Comparison of ENCODE assay signal across 19 cellular contexts in genomic region chr17:676060-676745, GRCh38. TPM values are rescaled to one million over a fixed set of nuclear protein-coding genes. Genes with fewer than 3 reads are reported as not detected.
DNase-seq lines count a peak whose midpoint lies in the region; TF ChIP-seq lines count a peak whose summit lies in the region.
"Had no signal": no experiment of that assay in that cellular context is flagged by ENCODE, and none has a peak within 500 bp of the region (broad histone marks: within the 10 kb centered on the region; RNA-seq: fewer than 3 reads in every experiment).

No MANE protein-coding gene starts in this region.

- H4K20me1 ChIP-seq in OCI-LY7 (ENCODE audit: insufficient read depth, low read length), result no peaks in the 10 kb centered on the region

- no peak overlapping the region for H3K4me2 ChIP-seq in OCI-LY7 (ENCODE audit: low read length)

- CTCF ChIA-PET in OCI-LY7 (lab: Charles Lee; ENCODE audit: unreplicated experiment), result no interaction called here

- no peaks in the 10 kb centered on the region for H3K36me3 ChIP-seq in cardiac muscle cell
- H3K36me3 ChIP-seq in rectal smooth muscle tissue (ENCODE audit: control insufficient read depth, insufficient read depth, low read length), result no peaks in the 10 kb centered on the region
- H3K36me3 ChIP-seq in OCI-LY7 (ENCODE audit: insufficient read depth, low read length), result peaks cover 15% of the 10 kb centered on the region

- H3K27ac ChIP-seq in cardiac muscle cell (peak overlapping the region; percentile 34), rectal smooth muscle tissue (ENCODE audit: low read depth, low read length) (peak overlapping the region; percentile 31), OCI-LY7 (ENCODE audit: low read depth, low read length, poor library complexity, severe bottlenecking) (no peak overlapping the region)

- no peak overlapping the region for H2AFZ ChIP-seq in OCI-LY7 (ENCODE audit: low read length)

- peaks cover 17% of the 10 kb centered on the region for H3K4me1 ChIP-seq in cardiac muscle cell (ENCODE audit: low read depth)
- peaks cover 5% of the 10 kb centered on the region for H3K4me1 ChIP-seq in rectal smooth muscle tissue (ENCODE audit: control insufficient read depth, insufficient read depth, low read length)
- H3K4me1 ChIP-seq in OCI-LY7 (ENCODE audit: insufficient read depth, low read length, poor library complexity, severe bottlenecking), result no peaks in the 10 kb centered on the region
- H3K4me1 ChIP-seq: Caco-2 had no signal

- in situ Hi-C loops in astrocyte of the spinal cord (cut with HindIII; ENCODE audit: low sequenced_read_pairs) (no loop called here), ACHN (cut with HindIII; ENCODE audit: low pct_ligation_motif_present, low pct_unique_long_range_greater_than_20kb, low sequenced_read_pairs) (no loop called here)

- no TSS peak for BruUV-seq in OCI-LY7 (replicated peaks; lab: Mats Ljungman, UMichigan)

- TF ChIP-seq CTCF in astrocyte of the spinal cord (IDR thresholded peaks at IDR 0.05; ENCODE audit: low read depth, low read length) (no peak), cardiac muscle cell (IDR thresholded peaks at IDR 0.05; ENCODE audit: low read depth, low read length) (no peak), OCI-LY7 (conservative IDR thresholded peaks at IDR 0.05; ENCODE audit: low read length) (no peak)

- H3K9me2 ChIP-seq in OCI-LY7 (ENCODE audit: insufficient read depth, low read length), result no peaks in the 10 kb centered on the region

- POLR2A ChIA-PET in OCI-LY7 (lab: Charles Lee), result interaction anchor here (0.6 kb wide), 1 partner anchor 36 kb away, joined by 4 read pairs; no protein-coding TSS in a partner anchor

- intact Hi-C loops in OCI-LY7 (cut with micrococcal nuclease; ENCODE audit: unreplicated experiment), result no loop called here

- DNase-seq in DMS 273 (lab: John Stamatoyannopoulos, UW; ENCODE audit: unreplicated experiment) (peak; percentile 38), astrocyte of the spinal cord (ENCODE audit: low read depth, low spot score) (peak; percentile 52), cardiac muscle cell (ENCODE audit: low read depth in 1 of 2, low spot score in 1 of 2) (peak; percentile 20 to 25), NCI-H2107 (lab: John Stamatoyannopoulos, UW) (no peak), DMS53 treated with DMSO at 0.1 percent for 48 hours (lab: John Stamatoyannopoulos, UW; ENCODE audit: unreplicated experiment) (no peak), ACHN (no peak), OCI-LY7 (ENCODE audit: low spot score) (no peak)
- DNase-seq: activated CD4-positive, alpha-beta T cell treated with anti-CD3 and anti-CD28 coated beads for 4 hours; activated CD8-positive, alpha-beta memory T cell treated with anti-CD3 and anti-CD28 coated beads, Interleukin-2, amount 50 U/mL, for 48 hours; Caco-2; effector memory CD4-positive, alpha-beta T cell; gastrocnemius medialis; GDM1; HCEC 1CT; NCI-H1694; NCI-H524 treated with DMSO at 0.1 percent for 48 hours; stimulated activated naive CD8-positive, alpha-beta T cell treated with anti-CD3 and anti-CD28 coated beads, Interleukin-15, amount 100 ng/mL, for 72 hours; T1000 had no signal

- H3K9ac ChIP-seq in rectal smooth muscle tissue (ENCODE audit: low read length), result no peak overlapping the region

- H3K4me3 ChIP-seq in astrocyte of the spinal cord (ENCODE audit: low read depth, low read length) (no peak overlapping the region), cardiac muscle cell (no peak overlapping the region), rectal smooth muscle tissue (ENCODE audit: low read length) (no peak overlapping the region), OCI-LY7 (ENCODE audit: low read depth, low read length, poor library complexity, severe bottlenecking) (no peak overlapping the region)
- H3K4me3 ChIP-seq: gastrocnemius medialis had no signal

- H3K27me3 ChIP-seq in cardiac muscle cell (no peaks in the 10 kb centered on the region), rectal smooth muscle tissue (ENCODE audit: control insufficient read depth, insufficient read depth, low read length) (no peaks in the 10 kb centered on the region)
- H3K27me3 ChIP-seq: gastrocnemius medialis had no signal

- H3K9me3 ChIP-seq in cardiac muscle cell (ENCODE audit: low read depth) (no peaks in the 10 kb centered on the region), OCI-LY7 (ENCODE audit: low read length) (no peaks in the 10 kb centered on the region)
- H3K9me3 ChIP-seq: Caco-2, gastrocnemius medialis had no signal

- no peaks in the 10 kb centered on the region for H3K79me2 ChIP-seq in OCI-LY7 (ENCODE audit: insufficient read depth, low read depth, low read length)

RNA-seq across cellular contexts. Expression of gene VPS53, which starts 38.4 kb away (rescaled TPM):
- 10.5 and 18.4 TPM in 2 replicates for total RNA-seq in cardiac muscle cell
- 18.6 and 25.5 TPM in 2 replicates for polyA plus RNA-seq in cardiac muscle cell
- 12.5 and 12.6 TPM in 2 replicates for total RNA-seq in OCI-LY7 (2014; rRNA removed; shearing (Covaris generic))
- 59.7 and 69.7 TPM in 2 replicates for total RNA-seq in OCI-LY7 (2022)

RNA-seq across cellular contexts. Expression of gene TLCD3A, which starts 56.2 kb away (rescaled TPM):
- total RNA-seq in cardiac muscle cell, result 15.4 and 16.4 TPM in 2 replicates
- 20.3 and 27.0 TPM in 2 replicates for polyA plus RNA-seq in cardiac muscle cell
- total RNA-seq in OCI-LY7 (2014; rRNA removed; shearing (Covaris generic)), result 4.0 and 8.3 TPM in 2 replicates
- 8.1 and 11.7 TPM in 2 replicates for total RNA-seq in OCI-LY7 (2022)

Comparison
In these comparisons a context has a peak if more than half of its experiments do, and no peak if none do; other contexts are left out.
1. DNase-seq: peak in DMS 273 (single experiment), astrocyte of the spinal cord (single experiment) and cardiac muscle cell (2 of 2); none in NCI-H2107 (single experiment), DMS53 treated with DMSO at 0.1 percent for 48 hours (single experiment), ACHN (single experiment) and OCI-LY7 (single experiment).